ENCODE assay signal across 7 cellular contexts in genomic region chr4:108466936-108467902, GRCh38.
DNase-seq lines count a peak whose midpoint lies in the region; ATAC-seq, FAIRE-seq and TF ChIP-seq lines count a peak whose summit lies in the region.

No MANE protein-coding gene starts in this region.

- BruUV-seq in IMR-90 (replicated peaks; lab: Mats Ljungman, UMichigan) (no TSS peak), GM12878 (replicated peaks; lab: Mats Ljungman, UMichigan) (no TSS peak)

- no peaks in the 10 kb centered on the region for H3K9me1 ChIP-seq in IMR-90 (ENCODE audit: insufficient read depth, low read length)

- H3K18ac ChIP-seq in IMR-90 (ENCODE audit: low read depth, low read length) = peak overlapping the region; percentile 83

- H3K36me3 ChIP-seq in IMR-90 (ENCODE audit: control insufficient read depth, insufficient read depth, low read length) (no peaks in the 10 kb centered on the region), GM12878 (ENCODE audit: control insufficient read depth in 2 of 2, insufficient read depth in 2 of 2, low read length in 1 of 2) (no peaks in the 10 kb centered on the region)

- CTCF ChIA-PET in IMR-90 (lab: Yijun Ruan, JAX) (interaction anchor here (0.6 to 0.9 kb wide), 2 partner anchors 12 to 473 kb away, joined by 3 to 4 read pairs; no protein-coding TSS in a partner anchor), GM12878 (lab: Yijun Ruan, JAX) (no interaction called here)

- no peak overlapping the region for H3K9ac ChIP-seq in IMR-90 (ENCODE audit: low read depth, low read length)
- H3K9ac ChIP-seq in GM12878 (ENCODE audit: control insufficient read depth, insufficient read depth, low read length) = no peak overlapping the region

- H2AK5ac ChIP-seq in IMR-90 (ENCODE audit: low read depth, low read length) = no peak overlapping the region

- H3K9me3 ChIP-seq in IMR-90 (ENCODE audit: control insufficient read depth, insufficient read depth, low read length) = no peaks in the 10 kb centered on the region
- H3K9me3 ChIP-seq in GM12878 (replicated peaks; ENCODE audit: control insufficient read depth, insufficient read depth, low read length) = no peaks in the 10 kb centered on the region; the same call in 2 of the 3 replicates

- in situ Hi-C loops in IMR-90 (cut with MboI; ENCODE audit: low sequenced_read_pairs) (no loop called here), GM12878 (cut with MboI) (no loop called here)

- H3K4me3 ChIP-seq in IMR-90 (ENCODE audit: insufficient read depth, low read depth, low read length) (no peak overlapping the region), GM12878 (no peak overlapping the region)

- TF ChIP-seq POLR2A in IMR-90 (IDR thresholded peaks at IDR 0.05; ENCODE audit: low read depth, low read length) (no peak), GM12878 (IDR thresholded peaks at IDR 0.05; ENCODE audit: low read depth, low read length) (no peak)

- SMC1A ChIA-PET in GM12878 (lab: Charles Lee; ENCODE audit: uncharacterized antibody, unreplicated experiment) = no interaction called here

- H2BK120ac ChIP-seq in IMR-90 (ENCODE audit: low read depth, low read length) = peak overlapping the region; percentile 74

- no peak for TF ChIP-seq CTCF in IMR-90 (conservative IDR thresholded peaks at IDR 0.05; ENCODE audit: low read depth, low read length)
- no peak for TF ChIP-seq CTCF in GM12878 (IDR thresholded peaks at IDR 0.05 in 2 of 3, conservative IDR thresholded peaks at IDR 0.05 in 1 of 3; ENCODE audit: control insufficient read depth in 2 of 3, extremely low read depth in 1 of 3, insufficient read depth in 1 of 3, low read depth in 3 of 3, low read length in 3 of 3)

- H2BK20ac ChIP-seq in IMR-90 (ENCODE audit: low read depth, low read length) = peak overlapping the region; percentile 94

- 78% methylated on average over 3 of the region's 7 CpGs; no CpG with 5 or more reads in 1 of the 2 experiments for WGBS in IMR-90 (ENCODE audit: extremely low coverage in 2 of 2, insufficient read length in 1 of 2), 2 experiments
- WGBS in GM12878 (ENCODE audit: insufficient coverage, insufficient replicate concordance, low lambda C conversion rate, missing lambda C conversion rate) = 28% methylated on average over 7 of the region's 7 CpGs

- no peaks in the 10 kb centered on the region for H3K79me2 ChIP-seq in GM12878 (ENCODE audit: control insufficient read depth, insufficient read depth, low read length)

- H3K14ac ChIP-seq in IMR-90 (replicated peaks; ENCODE audit: low read depth, low read length) = peak overlapping the region; percentile 86

- H3K27ac ChIP-seq in IMR-90 (ENCODE audit: insufficient read depth, low read length) = peak overlapping the region; percentile 61; the same call in 1 of the 2 replicates
- H3K27ac ChIP-seq in GM12878 (ENCODE audit: control insufficient read depth, insufficient read depth) = no peak overlapping the region

- no peak for FAIRE-seq in GM12878 (lab: Jason Lieb, UNC)

- H3K4me2 ChIP-seq in IMR-90 (ENCODE audit: low read depth, low read length) (peak overlapping the region; percentile 62), GM12878 (ENCODE audit: control insufficient read depth, insufficient read depth) (no peak overlapping the region)

- DNase-seq in IMR-90 = peak; percentile 93
- peak; percentile 19 for DNase-seq in GM12878 (ENCODE audit: low read depth, low spot score)
- DNase-seq in stimulated activated CD8-positive, alpha-beta memory T cell treated with anti-CD3 and anti-CD28 coated beads, Interleukin-4, amount 100 ng/mL, for 48 hours = peak; percentile 29
- DNase-seq in GDM1 (lab: John Stamatoyannopoulos, UW) = no peak
- no peak for DNase-seq in middle frontal gyrus (ENCODE audit: extremely low spot score, low spot score)

- H3K56ac ChIP-seq in IMR-90 (ENCODE audit: extremely low read depth, insufficient read depth, low read length) = no peak overlapping the region

- peak overlapping the region; percentile 30; the same call in 1 of the 2 replicates for H4K91ac ChIP-seq in IMR-90 (ENCODE audit: insufficient read depth, low read depth, low read length)

- H4K20me1 ChIP-seq in IMR-90 (ENCODE audit: insufficient read depth, low read length) (no peaks in the 10 kb centered on the region), GM12878 (ENCODE audit: control insufficient read depth, insufficient read depth) (no peaks in the 10 kb centered on the region)

- POLR2A ChIA-PET in IMR-90 (lab: Charles Lee; ENCODE audit: unreplicated experiment) = no interaction called here
- POLR2A ChIA-PET in GM12878 (lab: Charles Lee) = no interaction called here

- H2BK5ac ChIP-seq in IMR-90 (ENCODE audit: low read depth, low read length, poor library complexity, severe bottlenecking) = peak overlapping the region; percentile 69

- dilution Hi-C loops in IMR-90 (cut with HindIII; ENCODE audit: low sequenced_read_pairs, unreplicated experiment) = no loop called here

- H2BK15ac ChIP-seq in IMR-90 (ENCODE audit: low read depth, low read length) = 0 out of 3 replicates have a peak overlapping the region, but pooled peaks have one; percentile 31

- no peak overlapping the region for H2AK9ac ChIP-seq in IMR-90 (replicated peaks; ENCODE audit: low read depth, low read length, poor library complexity)

- intact Hi-C loops in IMR-90 (cut with micrococcal nuclease) = loop anchor here (5.0 kb wide), 1 partner anchor 1055 kb away; no protein-coding TSS in a partner anchor
- intact Hi-C loops in GM12878 (cut with micrococcal nuclease; ENCODE audit: unreplicated experiment) = no loop called here

- H3K27me3 ChIP-seq in IMR-90 (ENCODE audit: control insufficient read depth, insufficient read depth, low read length) = no peaks in the 10 kb centered on the region; the same call in none of the 2 replicates
- H3K27me3 ChIP-seq in GM12878 (replicated peaks in 1 of 2; ENCODE audit: control insufficient read depth in 2 of 2, insufficient read depth in 2 of 2, low read length in 1 of 2) = no peaks in the 10 kb centered on the region

- H4K5ac ChIP-seq in IMR-90 (ENCODE audit: low read depth, low read length) = peak overlapping the region; percentile 45

- peak; percentile 96 for ATAC-seq in GM18502 (IDR thresholded peaks at IDR 0.05; ENCODE audit: poor library complexity, unreplicated experiment)
- peak; percentile 98 for ATAC-seq in GM21723 (IDR thresholded peaks at IDR 0.05; ENCODE audit: unreplicated experiment)
- ATAC-seq in IMR-90 (ENCODE audit: low read depth) = peak; percentile 99
- peak; percentile 79 for ATAC-seq in GM12878

- peak overlapping the region in 1 of 2 experiments; percentile 68; a peak in 2 of 4 replicates for H4K8ac ChIP-seq in IMR-90 (ENCODE audit: low read depth in 2 of 2, low read length in 2 of 2)

- TF ChIP-seq RAD21 in IMR-90 (IDR thresholded peaks at IDR 0.05; ENCODE audit: low read length) = no peak
- no peak for TF ChIP-seq RAD21 in GM12878 (IDR thresholded peaks at IDR 0.05; ENCODE audit: insufficient read depth, low read depth, low read length)

- RAD21 ChIA-PET in GM12878 (lab: Charles Lee; ENCODE audit: unreplicated experiment) = no interaction called here

- peak overlapping the region; percentile 54; the same call in 1 of the 2 replicates for H3K4ac ChIP-seq in IMR-90 (ENCODE audit: low read depth, low read length)

- H2AFZ ChIP-seq in IMR-90 (replicated peaks; ENCODE audit: low read length, poor library complexity) (peak overlapping the region; percentile 76), GM12878 (ENCODE audit: control insufficient read depth, low read depth, low read length) (peak overlapping the region; percentile 12; the same call in 1 of the 2 replicates)

- no peaks in the 10 kb centered on the region for H3K79me1 ChIP-seq in IMR-90 (ENCODE audit: low read depth in 1 of 2, low read length in 2 of 2)

- H3K4me1 ChIP-seq in IMR-90 (ENCODE audit: control insufficient read depth, insufficient read depth, low read length) = peaks cover 7% of the 10 kb centered on the region
- peaks cover 3% of the 10 kb centered on the region for H3K4me1 ChIP-seq in GM12878 (ENCODE audit: control insufficient read depth, insufficient read depth, low read length)

- no peak for TF ChIP-seq EP300 in GM12878 (IDR thresholded peaks at IDR 0.05; ENCODE audit: borderline replicate concordance in 1 of 2, control insufficient read depth in 1 of 2, low read depth in 2 of 2, low read length in 2 of 2)

- H3K23ac ChIP-seq in IMR-90 (ENCODE audit: low read depth, low read length) = no peak overlapping the region; the same call in 1 of the 2 replicates

TF ChIP-seq in IMR-90, 13 proteins besides CTCF, POLR2A, EP300 and RAD21:
- TF ChIP-seq RCOR1 (IDR thresholded peaks at IDR 0.05; ENCODE audit: insufficient replicate concordance, low read length) (no peak), MAFK (IDR thresholded peaks at IDR 0.05; ENCODE audit: low read depth, low read length) (peak; percentile 41; the same call in 1 of the 2 replicates), CHD1 (IDR thresholded peaks at IDR 0.05; ENCODE audit: low read depth, low read length) (no peak), USF2 (IDR thresholded peaks at IDR 0.05; ENCODE audit: low read depth, low read length) (no peak), FOS (IDR thresholded peaks at IDR 0.05; ENCODE audit: low read depth, low read length) (peak; percentile 57; the same call in 1 of the 2 replicates)

TF ChIP-seq in GM12878, 131 proteins besides CTCF, POLR2A, EP300 and RAD21 (continues in another document):
- TF ChIP-seq SMAD5 (IDR thresholded peaks at IDR 0.05; ENCODE audit: low read depth) (no peak), ESRRA (IDR thresholded peaks at IDR 0.05; ENCODE audit: low read length) (no peak), NRF1 (conservative IDR thresholded peaks at IDR 0.05; ENCODE audit: low read depth, low read length) (no peak), SMAD1 (IDR thresholded peaks at IDR 0.05; ENCODE audit: low read depth, partially characterized antibody) (no peak), GABPA (IDR thresholded peaks at IDR 0.05; ENCODE audit: low read depth) (no peak), SUPT20H (IDR thresholded peaks at IDR 0.05; ENCODE audit: borderline replicate concordance, control insufficient read depth, low read depth, low read length) (no peak), RCOR1 (conservative IDR thresholded peaks at IDR 0.05; ENCODE audit: low read depth, low read length) (no peak), POU2F2 (IDR thresholded peaks at IDR 0.05; ENCODE audit: borderline replicate concordance, low read depth, low read length) (peak; percentile 19; the same call in 1 of the 3 replicates), CHD4 (IDR thresholded peaks at IDR 0.05) (no peak)

Comparison
In these comparisons a context has a peak if more than half of its experiments do, and no peak if none do; other contexts are left out.
1. DNase-seq: peak in IMR-90 (single experiment), GM12878 (single experiment) and stimulated activated CD8-positive, alpha-beta memory T cell treated with anti-CD3 and anti-CD28 coated beads, Interleukin-4, amount 100 ng/mL, for 48 hours (single experiment); none in GDM1 (single experiment) and middle frontal gyrus (single experiment).
2. Peak in every context shown above with its lines, with median percentiles within 50 percentile points of each other: ATAC-seq.